8 cellular contexts compared by ENCODE assay signal in genomic region chr7:92609921-92610518, GRCh38. TPM values are rescaled to one million over a fixed set of nuclear protein-coding genes. Genes with fewer than 3 reads are reported as not detected.
DNase-seq lines count a peak whose midpoint lies in the region; ATAC-seq and TF ChIP-seq lines count a peak whose summit lies in the region.

No MANE protein-coding gene starts in this region.

- peaks cover 57% of the 10 kb centered on the region for H3K36me3 Mint-ChIP-seq in MCF 10A (ENCODE audit: insufficient read depth, unreplicated experiment)
- H3K36me3 Mint-ChIP-seq in effector memory CD8-positive, alpha-beta T cell (ENCODE audit: insufficient read depth): peaks cover 8% of the 10 kb centered on the region

- H3K27me3 ChIP-seq in breast epithelium: no peaks in the 10 kb centered on the region

- H3K36me3 ChIP-seq in breast epithelium: no peaks in the 10 kb centered on the region

- no peak overlapping the region for H3K4me3 ChIP-seq in breast epithelium

- DNase-seq in MCF 10A (ENCODE audit: unreplicated experiment): peak; percentile 36
- no peak for DNase-seq in breast epithelium (ENCODE audit: low spot score in 2 of 2)
- DNase-seq in NCI-H748 (lab: John Stamatoyannopoulos, UW; ENCODE audit: unreplicated experiment): peak; percentile 32
- DNase-seq in effector memory CD8-positive, alpha-beta T cell: no peak
- DNase-seq in renal cortical epithelial cell (ENCODE audit: low read depth): peak; percentile 57
- DNase-seq in GM20000 (ENCODE audit: low spot score): no peak
- no peak for DNase-seq in amniotic stem cell (lab: John Stamatoyannopoulos, UW)

- no peak overlapping the region for H3K27ac ChIP-seq in breast epithelium

- intact Hi-C loops in MCF 10A (cut with micrococcal nuclease): loop anchor here (5.0 kb wide), 1 partner anchor 83 kb away; the partner anchor contains the start of genes PEX1 and RBM48
- intact Hi-C loops in breast epithelium (cut with DNase I; ENCODE audit: low total_unique reads): no loop called here

- TF ChIP-seq CTCF in MCF 10A (IDR thresholded peaks at IDR 0.05; ENCODE audit: unreplicated experiment): peak; percentile 38
- peak in 1 of 3 donors; percentile 37 for TF ChIP-seq CTCF in breast epithelium (IDR thresholded peaks at IDR 0.05)
- no peak for TF ChIP-seq CTCF in GM20000 (IDR thresholded peaks at IDR 0.05; ENCODE audit: extremely low read depth, missing control alignments)

- no peak overlapping the region for H3K27ac Mint-ChIP-seq in MCF 10A (ENCODE audit: low read depth, unreplicated experiment)
- peak overlapping the region in 1 of 2 donors; percentile 12 for H3K27ac Mint-ChIP-seq in effector memory CD8-positive, alpha-beta T cell

- no peaks in the 10 kb centered on the region for H3K27me3 Mint-ChIP-seq in MCF 10A (ENCODE audit: insufficient read depth, unreplicated experiment)
- no peaks in the 10 kb centered on the region for H3K27me3 Mint-ChIP-seq in effector memory CD8-positive, alpha-beta T cell

- H3K4me1 Mint-ChIP-seq in MCF 10A (ENCODE audit: insufficient read depth, unreplicated experiment): no peaks in the 10 kb centered on the region
- peaks cover 0 to 6% of the 10 kb centered on the region in 2 donors for H3K4me1 Mint-ChIP-seq in effector memory CD8-positive, alpha-beta T cell (ENCODE audit: low read depth in 2 of 2)

- H3K4me3 Mint-ChIP-seq in MCF 10A (ENCODE audit: unreplicated experiment): no peak overlapping the region
- H3K4me3 Mint-ChIP-seq in effector memory CD8-positive, alpha-beta T cell: no peak overlapping the region

- H3K9me3 ChIP-seq in breast epithelium: no peaks in the 10 kb centered on the region

- POLR2A ChIA-PET in MCF 10A (lab: Yijun Ruan, JAX): interaction anchor here (0.7 to 2.6 kb wide), 5 partner anchors 9 to 440 kb away, joined by 3 to 10 read pairs (median 4); partner anchors contain the start of gene FAM133B

- no peak for TF ChIP-seq POLR2A in breast epithelium (IDR thresholded peaks at IDR 0.05)

- no peaks in the 10 kb centered on the region for H3K9me3 Mint-ChIP-seq in MCF 10A (ENCODE audit: unreplicated experiment)
- H3K9me3 Mint-ChIP-seq in effector memory CD8-positive, alpha-beta T cell: no peaks in the 10 kb centered on the region

- ATAC-seq in effector memory CD8-positive, alpha-beta T cell (replicated peaks): peak; percentile 64
- no peak for ATAC-seq in HG02610 (IDR thresholded peaks at IDR 0.05; ENCODE audit: unreplicated experiment)

- CTCF ChIA-PET in MCF 10A (lab: Yijun Ruan, JAX): interaction anchor here (0.6 to 3.7 kb wide), 9 partner anchors 11 to 223 kb away, joined by 3 to 29 read pairs (median 4); partner anchors contain the start of genes FAM133B and RBM48

- no peaks in the 10 kb centered on the region for H3K4me1 ChIP-seq in breast epithelium

- no TSS peak for BruUV-seq in MCF 10A (replicated peaks; lab: Mats Ljungman, UMichigan)

RNA-seq across cellular contexts. Expression of gene FAM133B, which starts 19.8 kb away (rescaled TPM):
- total RNA-seq in MCF 10A (2022) (27.8 and 33.7 TPM in 2 replicates), breast epithelium (10 to 100 TPM; 25.0 to 38.2 (median 30.5) TPM), renal cortical epithelial cell (18.1 and 21.2 TPM in 2 replicates)

Comparison
In these comparisons a context has a peak if more than half of its experiments do, and no peak if none do; other contexts are left out.
1. DNase-seq: peak in MCF 10A (single experiment), NCI-H748 (single experiment) and renal cortical epithelial cell (single experiment); none in breast epithelium (0 of 2), effector memory CD8-positive, alpha-beta T cell (0 of 3), GM20000 (single experiment) and amniotic stem cell (single experiment).